Comparison of ENCODE assay signal across 23 cellular contexts in the genomic region with DNA sequence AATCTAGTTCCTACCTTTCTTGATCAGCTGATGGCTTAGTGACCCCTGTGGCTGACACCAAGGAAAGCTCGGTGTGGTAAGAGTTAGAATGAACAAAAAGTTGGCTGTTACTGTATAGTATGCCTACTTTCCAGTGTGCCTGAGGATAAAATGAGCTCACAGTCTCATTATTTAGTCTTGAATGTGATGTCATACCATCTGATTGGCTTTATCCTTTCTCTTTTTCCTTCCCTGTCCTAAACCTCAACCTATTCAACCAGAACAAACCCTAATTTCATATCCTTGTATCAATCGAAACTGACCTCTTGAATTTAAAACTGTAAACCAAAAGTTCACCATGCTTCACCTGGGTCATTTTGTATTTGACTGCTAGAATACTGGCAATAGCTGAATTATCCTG.
"Had no signal": no experiment of that assay in that cellular context is flagged by ENCODE, and none has a peak within 500 bp of the region (broad histone marks: within the 10 kb centered on the region; RNA-seq: fewer than 3 reads in every experiment).

No MANE protein-coding gene starts in this region.

- DNase-seq: activated CD4-positive, alpha-beta T cell treated with anti-CD3 and anti-CD28 coated beads for 36 hours; activated CD4-positive, alpha-beta T cell treated with anti-CD3 and anti-CD28 coated beads, Interleukin-2, amount 10 ng/mL, durations not matched to agents 7 days and 5 days; activated CD4-positive, alpha-beta T cell treated with anti-CD3 and anti-CD28 coated beads, Interleukin-2, amount 50 U/mL, for 48 hours; activated CD8-positive, alpha-beta T cell treated with anti-CD3 and anti-CD28 coated beads, Interleukin-2, amount 10 ng/mL, durations not matched to agents 7 days and 5 days; activated gamma-delta T cell; activated naive CD4-positive, alpha-beta T cell treated with Interleukin-2 at 50 U/mL for 16 hours; activated naive CD8-positive, alpha-beta T cell treated with anti-CD3 and anti-CD28 coated beads, Interleukin-2, amount 10 ng/mL, durations not matched to agents 7 days and 5 days; activated T-cell treated with anti-CD3 and anti-CD28 coated beads, Interleukin-2, amount 50 U/mL, for 24 hours; body of pancreas; MM.1S; MV-4-11; NCI-H1092; NCI-H1436 treated with DMSO at 0.1 percent for 48 hours; NCI-H1694 treated with DMSO at 0.1 percent for 48 hours; NCI-H2029; NCI-H345; NCI-H524 treated with DMSO at 0.1 percent for 48 hours; RPMI8226 had no signal

- H3K4me3 ChIP-seq: body of pancreas, SK-N-MC had no signal

- H3K4me2 ChIP-seq: KMS-11 had no signal

- H3K27ac ChIP-seq: body of pancreas, KMS-11, SK-N-MC had no signal

- H3K27me3 ChIP-seq: body of pancreas had no signal

- H3K9ac ChIP-seq: KMS-11 had no signal

- H3K4me1 ChIP-seq: body of pancreas had no signal

- H3K9me3 ChIP-seq: body of pancreas had no signal

- FAIRE-seq: astrocyte, bronchial epithelial cell, TTC549 had no signal
